9 cellular contexts compared by ENCODE assay signal in genomic region chr6:32413427-32414047, GRCh38. TPM values are rescaled to one million over a fixed set of nuclear protein-coding genes. Genes with fewer than 3 reads are reported as not detected.
DNase-seq lines count a peak whose midpoint lies in the region; ATAC-seq and TF ChIP-seq lines count a peak whose summit lies in the region.
"Had no signal": no experiment of that assay in that cellular context is flagged by ENCODE, and none has a peak within 500 bp of the region (broad histone marks: within the 10 kb centered on the region; RNA-seq: fewer than 3 reads in every experiment).

No MANE protein-coding gene starts in this region.

- H3K27ac ChIP-seq in OCI-LY7 (ENCODE audit: low read depth, low read length, poor library complexity, severe bottlenecking), result no peak overlapping the region
- no peak overlapping the region for H3K27ac ChIP-seq in esophagus squamous epithelium

- H3K4me1 Mint-ChIP-seq in naive thymus-derived CD8-positive, alpha-beta T cell, result peaks cover 3 to 20% (median 15%) of the 10 kb centered on the region in 4 donors

- H3K9me2 ChIP-seq in OCI-LY7 (ENCODE audit: insufficient read depth, low read length), result no peaks in the 10 kb centered on the region

- peak; percentile 93 for ATAC-seq in naive thymus-derived CD8-positive, alpha-beta T cell
- ATAC-seq in GM19463 (IDR thresholded peaks at IDR 0.05; ENCODE audit: unreplicated experiment), result no peak

- H3K27me3 ChIP-seq in esophagus squamous epithelium, result peaks cover 0 to 76% (median 0%) of the 10 kb centered on the region in 4 donors

- H4K20me1 ChIP-seq in OCI-LY7 (ENCODE audit: insufficient read depth, low read length), result no peaks in the 10 kb centered on the region

- H3K4me2 ChIP-seq in OCI-LY7 (ENCODE audit: low read length), result peak overlapping the region; percentile 43

- CTCF ChIA-PET in OCI-LY7 (lab: Charles Lee; ENCODE audit: unreplicated experiment), result interaction anchor here (1.1 to 1.6 kb wide), 2 partner anchors 168 to 372 kb away, joined by 4 to 8 read pairs; no protein-coding TSS in a partner anchor

- H2AFZ ChIP-seq in OCI-LY7 (ENCODE audit: low read length), result peak overlapping the region; percentile 79; the same call in 1 of the 2 replicates

- H3K36me3 ChIP-seq in OCI-LY7 (ENCODE audit: insufficient read depth, low read length), result no peaks in the 10 kb centered on the region
- no peaks in the 10 kb centered on the region for H3K36me3 ChIP-seq in esophagus squamous epithelium

- peak; percentile 96 for TF ChIP-seq CTCF in OCI-LY7 (conservative IDR thresholded peaks at IDR 0.05; ENCODE audit: low read length)
- TF ChIP-seq CTCF in esophagus squamous epithelium (IDR thresholded peaks at IDR 0.05), result peak; percentile 86 to 96 (median 91)

- WGBS in esophagus squamous epithelium, 2 donors, result 5 to 6% methylated on average over 11 of the region's 11 CpGs

- intact Hi-C loops in OCI-LY7 (cut with micrococcal nuclease; ENCODE audit: unreplicated experiment) (loop anchor here (1.0 to 2.0 kb wide), 3 partner anchors 168 to 383 kb away; no protein-coding TSS in a partner anchor), esophagus squamous epithelium (cut with DNase I) (loop anchor here (5.0 kb wide), 3 partner anchors 171 to 384 kb away; no protein-coding TSS in a partner anchor)

- peak overlapping the region in 2 of 10 donors; percentile 10 to 19 for H3K27ac Mint-ChIP-seq in naive thymus-derived CD8-positive, alpha-beta T cell
- H3K27ac Mint-ChIP-seq: activated naive CD8-positive, alpha-beta T cell had no signal

- no peak for TF ChIP-seq POLR2A in esophagus squamous epithelium (IDR thresholded peaks at IDR 0.05)

- H3K79me2 ChIP-seq in OCI-LY7 (ENCODE audit: insufficient read depth, low read depth, low read length), result no peaks in the 10 kb centered on the region

- POLR2A ChIA-PET in OCI-LY7 (lab: Charles Lee), result interaction anchor here (0.8 to 1.4 kb wide), 4 partner anchors 10 to 454 kb away, joined by 3 to 5 read pairs (median 4); no protein-coding TSS in a partner anchor
- POLR2A ChIA-PET in naive thymus-derived CD8-positive, alpha-beta T cell (lab: Charles Lee), result interaction anchor here (0.5 to 1.1 kb wide), 2 partner anchors 9 to 287 kb away, joined by 4 read pairs; no protein-coding TSS in a partner anchor

- peaks cover 9% of the 10 kb centered on the region for H3K4me1 ChIP-seq in OCI-LY7 (ENCODE audit: insufficient read depth, low read length, poor library complexity, severe bottlenecking)
- peaks cover 0 to 8% (median 0%) of the 10 kb centered on the region in 3 donors for H3K4me1 ChIP-seq in esophagus squamous epithelium

- no peaks in the 10 kb centered on the region for H3K9me3 Mint-ChIP-seq in naive thymus-derived CD8-positive, alpha-beta T cell

- H3K27me3 Mint-ChIP-seq in naive thymus-derived CD8-positive, alpha-beta T cell, result peaks cover 29 to 55% (median 36%) of the 10 kb centered on the region in 5 donors

- DNase-seq in DMS 273 treated with DMSO at 0.1 percent for 48 hours (lab: John Stamatoyannopoulos, UW) (peak; percentile 11), HT1080 (ENCODE audit: low read depth) (peak; percentile 55), OCI-LY7 (ENCODE audit: low spot score) (peak; percentile 82), activated T-cell treated with anti-CD3 and anti-CD28 coated beads for 48 hours (ENCODE audit: low read depth) (peak; percentile 79), esophagus squamous epithelium (lab: John Stamatoyannopoulos, UW) (no peak)
- DNase-seq in naive thymus-derived CD8-positive, alpha-beta T cell, result peak; percentile 64 to 90 (median 82)
- DNase-seq in stimulated activated CD8-positive, alpha-beta memory T cell treated with anti-CD3 and anti-CD28 coated beads, Interleukin-7, amount 100 ng/mL, for 48 hours (ENCODE audit: extremely low read depth in 1 of 2, low read depth in 1 of 2), result peak; percentile 51 to 58

- no peaks in the 10 kb centered on the region for H3K36me3 Mint-ChIP-seq in naive thymus-derived CD8-positive, alpha-beta T cell
- H3K36me3 Mint-ChIP-seq: activated naive CD8-positive, alpha-beta T cell had no signal

- BruUV-seq in OCI-LY7 (replicated peaks; lab: Mats Ljungman, UMichigan), result no TSS peak

- H3K4me3 ChIP-seq in OCI-LY7 (ENCODE audit: low read depth, low read length, poor library complexity, severe bottlenecking) (no peak overlapping the region), esophagus squamous epithelium (no peak overlapping the region)

- no peaks in the 10 kb centered on the region for H3K9me3 ChIP-seq in OCI-LY7 (ENCODE audit: low read length)
- no peaks in the 10 kb centered on the region for H3K9me3 ChIP-seq in esophagus squamous epithelium

- no peak overlapping the region for H3K4me3 Mint-ChIP-seq in naive thymus-derived CD8-positive, alpha-beta T cell
- H3K4me3 Mint-ChIP-seq: activated naive CD8-positive, alpha-beta T cell had no signal

RNA-seq across cellular contexts. Expression of gene BTNL2, which starts 6.6 kb away (rescaled TPM):
- total RNA-seq in HT1080 (2014; rRNA removed; shearing (Covaris generic)), result not detected in 2 replicates
- polyA plus RNA-seq in HT1080 (2015; cell fraction: cytosol; rRNA removed), result not detected in 2 replicates
- polyA plus RNA-seq in HT1080 (2015; cell fraction: nucleus; rRNA removed), result not detected in 2 replicates
- total RNA-seq in OCI-LY7 (2014; rRNA removed; shearing (Covaris generic)), result 2.9 and 3.1 TPM in 2 replicates
- total RNA-seq in OCI-LY7 (2022) (4.9 and 5.1 TPM in 2 replicates), esophagus squamous epithelium (not detected)
- total RNA-seq in naive thymus-derived CD8-positive, alpha-beta T cell, result not detected
- polyA plus RNA-seq in naive thymus-derived CD8-positive, alpha-beta T cell, result not detected

RNA-seq across cellular contexts. Expression of gene HLA-DRA, which starts 26.1 kb away (rescaled TPM):
- 0.33 and 0.61 TPM in 2 replicates for total RNA-seq in HT1080 (2014; rRNA removed; shearing (Covaris generic))
- polyA plus RNA-seq in HT1080 (2015; cell fraction: cytosol; rRNA removed), result 4.6 and 5.1 TPM in 2 replicates
- polyA plus RNA-seq in HT1080 (2015; cell fraction: nucleus; rRNA removed), result 6.3 and 8.3 TPM in 2 replicates
- 1,088 and 1,231 TPM in 2 replicates for total RNA-seq in OCI-LY7 (2014; rRNA removed; shearing (Covaris generic))
- total RNA-seq in OCI-LY7 (2022) (552 and 585 TPM in 2 replicates), esophagus squamous epithelium (100 to 1,000 TPM in 2 of 4 donors, 10 to 100 TPM in 2; 26.0 to 440 (median 115) TPM)
- total RNA-seq in naive thymus-derived CD8-positive, alpha-beta T cell, result 10 to 100 TPM; 75.0 to 75.7 TPM
- 10 to 100 TPM in 2 of 3 donors, under 1 TPM in 1; 0.27 to 60.3 (median 13.2) TPM for polyA plus RNA-seq in naive thymus-derived CD8-positive, alpha-beta T cell

RNA-seq across cellular contexts. Expression of gene TSBP1, which starts 41.8 kb away (rescaled TPM):
- not detected in 2 replicates for total RNA-seq in HT1080 (2014; rRNA removed; shearing (Covaris generic))
- not detected in 2 replicates for polyA plus RNA-seq in HT1080 (2015; cell fraction: cytosol; rRNA removed)
- polyA plus RNA-seq in HT1080 (2015; cell fraction: nucleus; rRNA removed), result not detected in 2 replicates
- not detected in 2 replicates for total RNA-seq in OCI-LY7 (2014; rRNA removed; shearing (Covaris generic))
- not detected in 2 replicates for total RNA-seq in OCI-LY7 (2022)
- not detected for total RNA-seq in esophagus squamous epithelium
- not detected for total RNA-seq in naive thymus-derived CD8-positive, alpha-beta T cell
- polyA plus RNA-seq in naive thymus-derived CD8-positive, alpha-beta T cell, result not detected

Comparison
In these comparisons a context has a peak if more than half of its experiments do, and no peak if none do; other contexts are left out.
1. RNA of gene HLA-DRA, which starts 26.1 kb away (total RNA-seq): 552 to 1,231 TPM in OCI-LY7, 26.0 to 440 TPM in esophagus squamous epithelium and 75.0 to 75.7 TPM in naive thymus-derived CD8-positive, alpha-beta T cell; 0.33 to 0.61 TPM in HT1080; every median in the first group is over 10 times any median in the second.